Comparison of ENCODE assay signal across 8 cellular contexts in the genomic region with DNA sequence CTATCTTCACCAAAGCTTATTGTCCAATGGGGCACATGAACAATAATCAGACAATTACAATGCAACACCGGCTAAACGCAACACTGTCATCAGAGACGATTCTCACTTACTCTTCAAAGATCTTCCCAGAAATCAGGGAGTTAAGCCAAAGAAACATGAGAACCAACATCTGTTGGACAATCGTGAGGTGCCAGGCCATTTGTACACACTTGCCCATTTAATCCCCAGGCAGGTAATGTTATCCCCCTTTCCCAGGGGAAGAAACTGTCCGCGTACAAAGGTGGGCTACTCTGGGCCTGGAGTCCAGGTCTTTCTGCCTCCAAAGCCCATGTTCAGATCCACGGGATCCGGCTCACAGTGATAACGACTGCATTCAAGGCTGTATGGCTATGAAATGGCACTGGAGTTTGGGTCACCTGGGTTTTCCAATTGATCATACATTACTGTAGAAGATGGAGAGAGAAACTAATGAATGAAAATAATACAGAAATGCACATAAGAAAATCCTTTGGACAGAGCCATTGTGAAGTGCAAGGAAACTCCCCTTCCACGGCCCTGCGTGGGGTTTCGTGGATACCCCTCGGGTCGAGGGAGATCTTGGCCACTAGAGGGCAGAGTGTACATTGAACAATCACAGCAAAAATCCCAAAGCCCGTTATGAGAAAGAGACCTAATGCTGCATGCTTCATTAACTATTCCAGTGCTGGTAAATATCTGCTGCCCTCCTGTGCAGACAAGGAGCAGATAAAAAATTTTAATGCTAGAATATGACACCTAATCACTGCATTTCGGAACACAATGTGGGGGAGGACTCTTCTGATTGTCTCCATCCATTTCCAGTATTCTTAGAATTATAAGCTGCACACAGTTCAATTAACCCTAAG.
DNase-seq lines count a peak whose midpoint lies in the region; ATAC-seq and TF ChIP-seq lines count a peak whose summit lies in the region.

No MANE protein-coding gene starts in this region.

- H3K27me3 ChIP-seq in effector memory CD4-positive, alpha-beta T cell (replicated peaks; ENCODE audit: control insufficient read depth, insufficient read depth, low read length, poor library complexity, severe bottlenecking), result no peaks in the 10 kb centered on the region
- no peaks in the 10 kb centered on the region for H3K27me3 ChIP-seq in stomach

- peak; percentile 67 for DNase-seq in COR-L47 (lab: John Stamatoyannopoulos, UW)
- peak; percentile 53 for DNase-seq in H4 (ENCODE audit: low spot score)
- DNase-seq in NCI-H2227 treated with DMSO at 0.1 percent for 48 hours (lab: John Stamatoyannopoulos, UW), result peak; percentile 32
- peak; percentile 6 to 38 for DNase-seq in activated CD4-positive, alpha-beta T cell treated with anti-CD3 and anti-CD28 coated beads, Interleukin-2, amount 50 U/mL, for 24 hours (ENCODE audit: low read depth in 1 of 2, low spot score in 1 of 2)
- peak in 2 of 3 donors; percentile 1 to 45 for DNase-seq in effector memory CD4-positive, alpha-beta T cell
- DNase-seq in midbrain (lab: John Stamatoyannopoulos, UW), result peak; percentile 85
- peak; percentile 54 for DNase-seq in stomach

- no peak overlapping the region for H3K4me3 ChIP-seq in effector memory CD4-positive, alpha-beta T cell (ENCODE audit: insufficient read depth, low read depth, low read length, poor library complexity, severe bottlenecking)
- H3K4me3 ChIP-seq in stomach, result no peak overlapping the region

- peak in 5 of 7 experiments; percentile 64 to 80 (median 74) for TF ChIP-seq CTCF in stomach (IDR thresholded peaks at IDR 0.05)

- no peak overlapping the region for H3K27ac ChIP-seq in effector memory CD4-positive, alpha-beta T cell (ENCODE audit: insufficient read depth, low read length, poor library complexity, severe bottlenecking)
- no peak overlapping the region for H3K27ac ChIP-seq in stomach

- 46 to 52% (median 49%) methylated on average over 16 of the region's 16 CpGs for WGBS in stomach, 5 donors

- no peaks in the 10 kb centered on the region for H3K36me3 ChIP-seq in effector memory CD4-positive, alpha-beta T cell (ENCODE audit: control insufficient read depth, insufficient read depth, low read length)
- H3K36me3 ChIP-seq in stomach, result no peaks in the 10 kb centered on the region

- TF ChIP-seq POLR2A in stomach (IDR thresholded peaks at IDR 0.05), result no peak

- ATAC-seq in HG02623 (IDR thresholded peaks at IDR 0.05; ENCODE audit: unreplicated experiment), result no peak

- TF ChIP-seq EP300 in stomach (IDR thresholded peaks at IDR 0.05), result no peak

- H3K9me3 ChIP-seq in effector memory CD4-positive, alpha-beta T cell (ENCODE audit: control insufficient read depth, low read length), result no peaks in the 10 kb centered on the region
- H3K9me3 ChIP-seq in stomach, result no peaks in the 10 kb centered on the region

- H3K4me1 ChIP-seq in effector memory CD4-positive, alpha-beta T cell (ENCODE audit: control insufficient read depth, insufficient read depth, low read length, poor library complexity, severe bottlenecking), result no peaks in the 10 kb centered on the region
- H3K4me1 ChIP-seq in stomach, result peaks cover 0 to 24% (median 9%) of the 10 kb centered on the region in 4 donors

- intact Hi-C loops in stomach (cut with DNase I; ENCODE audit: low total_unique reads), result loop anchor here (5.0 to 10.0 kb wide), 3 partner anchors 255 to 485 kb away; no protein-coding TSS in a partner anchor

Comparison
In these comparisons a context has a peak if more than half of its experiments do, and no peak if none do; other contexts are left out.
1. DNase-seq: peak in every context shown above with its lines; median percentile 85 in midbrain; 67 in COR-L47; 54 in stomach; 53 in H4; 32 in NCI-H2227 treated with DMSO at 0.1 percent for 48 hours; 23 in effector memory CD4-positive, alpha-beta T cell; 22 in activated CD4-positive, alpha-beta T cell treated with anti-CD3 and anti-CD28 coated beads, Interleukin-2, amount 50 U/mL, for 24 hours.